Comparison of ENCODE assay signal across 15 cellular contexts in genomic region chr1:206963740-206964139, GRCh38. TPM values are rescaled to one million over a fixed set of nuclear protein-coding genes. Genes with fewer than 3 reads are reported as not detected.
DNase-seq lines count a peak whose midpoint lies in the region; ATAC-seq, FAIRE-seq and TF ChIP-seq lines count a peak whose summit lies in the region.
"Had no signal": no experiment of that assay in that cellular context is flagged by ENCODE, and none has a peak within 500 bp of the region (broad histone marks: within the 10 kb centered on the region; RNA-seq: fewer than 3 reads in every experiment).

No MANE protein-coding gene starts in this region.

- H3K79me2 ChIP-seq in PC-3 (ENCODE audit: low read length): no peaks in the 10 kb centered on the region

- H3K4me2 ChIP-seq in PC-3 (ENCODE audit: low read length): no peak overlapping the region

- 65 to 85% (median 71%) methylated on average over 1 of the region's 1 CpG for WGBS in small intestine, 3 donors

- no peaks in the 10 kb centered on the region for H3F3A ChIP-seq in PC-3 (ENCODE audit: low read length, unreplicated experiment)

- CTCF ChIA-PET in PC-3 (lab: Charles Lee): no interaction called here

- no peak for FAIRE-seq in small intestine (lab: Jason Lieb, UNC)
- FAIRE-seq: H54 had no signal

- no peak overlapping the region for H3K9ac ChIP-seq in PC-3 (ENCODE audit: low read length)
- H3K9ac ChIP-seq: GM23248 had no signal

- POLR2A ChIA-PET in PC-3 (lab: Charles Lee; ENCODE audit: unreplicated experiment): no interaction called here

- in situ Hi-C loops in GM13976 (cut with MboI; ENCODE audit: low sequenced_read_pairs, unreplicated experiment): no loop called here

- TF ChIP-seq CTCF in GM13976 (IDR thresholded peaks at IDR 0.05; ENCODE audit: borderline replicate concordance, control extremely low read depth, extremely low read depth, insufficient read depth, missing control alignments) (peak; percentile 21), PC-3 (conservative IDR thresholded peaks at IDR 0.05; ENCODE audit: low read depth, low read length) (0 out of 2 replicates have a peak, but pooled peaks have one; percentile 8), omental fat pad (IDR thresholded peaks at IDR 0.05) (no peak)

- H3K4me1 ChIP-seq in PC-3 (ENCODE audit: insufficient read depth, low read length): peaks cover 6% of the 10 kb centered on the region; the same call in 1 of the 2 replicates
- H3K4me1 ChIP-seq in small intestine (ENCODE audit: control insufficient read depth in 2 of 2, insufficient read depth in 1 of 2, low read depth in 1 of 2, low read length in 1 of 2): peaks cover 10% of the 10 kb centered on the region in 2 donors

- ATAC-seq in PC-3: no peak
- ATAC-seq in left colon: peak; percentile 88
- no peak for ATAC-seq in omental fat pad (ENCODE audit: low FRiP score)

- H2AFZ ChIP-seq in PC-3 (ENCODE audit: low read length): no peak overlapping the region
- H2AFZ ChIP-seq: GM23248 had no signal

- intact Hi-C loops in PC-3 (cut with micrococcal nuclease) (no loop called here), left colon (cut with DNase I, micrococcal nuclease) (no loop called here)

- H4K20me1 ChIP-seq in PC-3 (ENCODE audit: low read length): no peaks in the 10 kb centered on the region

- DNase-seq in GM13976 (ENCODE audit: low spot score) (no peak), PC-3 (no peak), left colon (peak; percentile 53 to 79), small intestine (peak; percentile 69), omental fat pad (ENCODE audit: low spot score) (no peak), globus pallidus (ENCODE audit: low spot score) (no peak)
- DNase-seq in central memory CD4-positive, alpha-beta T cell: no peak
- DNase-seq: Caco-2; CD8-positive, alpha-beta memory T cell; GF-D8 had no signal

- H3K27me3 ChIP-seq in PC-3 (ENCODE audit: low read length) (no peaks in the 10 kb centered on the region), small intestine (ENCODE audit: control insufficient read depth in 2 of 2, insufficient read depth in 2 of 2, low read length in 2 of 2) (no peaks in the 10 kb centered on the region)

- H3K27ac ChIP-seq in PC-3 (ENCODE audit: low read length) (no peak overlapping the region), small intestine (ENCODE audit: low read depth in 1 of 2, low read length in 1 of 2) (peak overlapping the region; percentile 38 to 60)
- H3K27ac ChIP-seq: GM23248 had no signal

- H3K9me2 ChIP-seq in PC-3 (replicated peaks; ENCODE audit: low read length): no peaks in the 10 kb centered on the region

- H3K9me3 ChIP-seq in PC-3 (ENCODE audit: low read length) (no peaks in the 10 kb centered on the region), small intestine (ENCODE audit: control insufficient read depth, low read depth) (no peaks in the 10 kb centered on the region)
- H3K9me3 ChIP-seq: Caco-2 had no signal

- H3K36me3 ChIP-seq in PC-3 (ENCODE audit: low read depth, low read length) (no peaks in the 10 kb centered on the region), small intestine (ENCODE audit: control insufficient read depth in 2 of 2, insufficient read depth in 2 of 2, low read length in 2 of 2) (no peaks in the 10 kb centered on the region)

- no peak overlapping the region for H3K4me3 ChIP-seq in PC-3 (ENCODE audit: low read length)
- H3K4me3 ChIP-seq in small intestine (ENCODE audit: low read depth in 1 of 2, low read length in 2 of 2): no peak overlapping the region
- H3K4me3 ChIP-seq: GM23248 had no signal

- BruUV-seq in PC-3 (replicated peaks; lab: Mats Ljungman, UMichigan): no TSS peak

RNA-seq across cellular contexts. Expression of gene FCAMR, which starts 6.5 kb away (rescaled TPM):
- not detected in 2 replicates for total RNA-seq in PC-3 (2014; rRNA removed)
- 1 to 10 TPM in 1 of 2 donors, under 1 TPM in 1; 0.53 to 1.0 TPM for total RNA-seq in left colon
- 1 to 10 TPM in 1 of 3 donors, under 1 TPM in 2; 0.54 to 4.5 (median 0.67) TPM for polyA plus RNA-seq in small intestine
- total RNA-seq in omental fat pad: not detected
- total RNA-seq: A673; CD8-positive, alpha-beta memory T cell; GM23248; HT1080 had no signal
- polyA plus RNA-seq: BJ; CD8-positive, alpha-beta memory T cell; GM23248 had no signal

RNA-seq across cellular contexts. Expression of gene PIGR, which starts 17.5 kb away (rescaled TPM):
- total RNA-seq in PC-3 (2014; rRNA removed): not detected in 2 replicates
- over 10,000 TPM; 10,148 to 12,746 TPM for total RNA-seq in left colon
- 1,000 to 10,000 TPM in 1 of 3 donors, 100 to 1,000 TPM in 2; 381 to 3,013 (median 616) TPM for polyA plus RNA-seq in small intestine
- under 1 TPM in 2 of 4 donors, not detected in 2; 0.24 to 0.44 TPM for total RNA-seq in omental fat pad
- total RNA-seq: A673, Caco-2, GM23248 had no signal
- polyA plus RNA-seq: BJ; CD8-positive, alpha-beta memory T cell; GM23248 had no signal

RNA-seq across cellular contexts. Expression of gene FCMR, which starts 42.0 kb away (rescaled TPM):
- 1.5 and 4.6 TPM in 2 replicates for total RNA-seq in PC-3 (2014; rRNA removed)
- 1 to 10 TPM; 1.6 to 4.8 TPM for total RNA-seq in left colon
- polyA plus RNA-seq in small intestine: 1 to 10 TPM; 1.1 to 6.9 (median 2.4) TPM
- total RNA-seq in omental fat pad: 10 to 100 TPM in 1 of 4 donors, 1 to 10 TPM in 3; 3.2 to 23.2 (median 9.0) TPM
- total RNA-seq: A673, Caco-2, HT1080 had no signal

Comparison
In these comparisons a context has a peak if more than half of its experiments do, and no peak if none do; other contexts are left out.
1. DNase-seq: peak in left colon (2 of 2) and small intestine (single experiment); none in GM13976 (single experiment), PC-3 (single experiment), omental fat pad (single experiment), globus pallidus (single experiment) and central memory CD4-positive, alpha-beta T cell (single experiment).
2. CTCF ChIP-seq: peak in GM13976 (single experiment) and PC-3 (single experiment); none in omental fat pad (0 of 3).
3. RNA of gene PIGR, which starts 17.5 kb away (total RNA-seq): 10,148 to 12,746 TPM in left colon; 0.24 to 0.44 TPM in omental fat pad and not detected in PC-3; every median in the first group is over 1,000 times any median in the second.